16 cellular contexts compared by ENCODE assay signal in genomic region chr10:124066744-124067714, GRCh38. TPM values are rescaled to one million over a fixed set of nuclear protein-coding genes. Genes with fewer than 3 reads are reported as not detected.
DNase-seq lines count a peak whose midpoint lies in the region; ATAC-seq and TF ChIP-seq lines count a peak whose summit lies in the region.
"Had no signal": no experiment of that assay in that cellular context is flagged by ENCODE, and none has a peak within 500 bp of the region (broad histone marks: within the 10 kb centered on the region; RNA-seq: fewer than 3 reads in every experiment).

No MANE protein-coding gene starts in this region.

- H3K36me3 Mint-ChIP-seq in chondrocyte (ENCODE audit: low read depth) (peaks cover 1% of the 10 kb centered on the region), nephron progenitor cell (ENCODE audit: low read depth) (no peaks in the 10 kb centered on the region)
- H3K36me3 Mint-ChIP-seq: stimulated activated naive B cell treated with anti-CD40 and anti-IgM and Interleukin-4, amounts not matched to agents 10 μg/mL and 1 μg/mL and 100 μg/mL, for 72 hours had no signal

- TF ChIP-seq CTCF in NB4 (IDR thresholded peaks at IDR 0.05; ENCODE audit: low read depth, low read length) (no peak), chondrocyte (IDR thresholded peaks at IDR 0.05) (no peak), nephron progenitor cell (IDR thresholded peaks at IDR 0.05) (no peak)

- DNase-seq in CD1c-positive myeloid dendritic cell (ENCODE audit: extremely low spot score) (peak; percentile 87), NB4 (ENCODE audit: low read depth) (peak; percentile 36), chondrocyte (ENCODE audit: low spot score) (no peak), nephron progenitor cell (no peak), cerebellar cortex (ENCODE audit: low spot score) (no peak)
- DNase-seq: activated CD4-positive, alpha-beta T cell treated with anti-CD3 and anti-CD28 coated beads, Interleukin-2, amount 10 ng/mL, durations not matched to agents 24 days and 14 days; activated T-cell treated with anti-CD3 and anti-CD28 coated beads, Interleukin-2, amount 50 U/mL, for 48 hours; effector memory CD4-positive, alpha-beta T cell; gastrocnemius medialis; left colon; NCI-H1092; NCI-H748 treated with DMSO at 0.1 percent for 48 hours; stimulated activated naive B cell treated with anti-CD40 and anti-IgM and Interleukin-4, amounts not matched to agents 10 μg/mL and 1 μg/mL and 100 μg/mL, for 72 hours had no signal

- ATAC-seq in GM18909 (IDR thresholded peaks at IDR 0.05; ENCODE audit: poor library complexity, unreplicated experiment) = no peak
- no peak for ATAC-seq in GM19452 (IDR thresholded peaks at IDR 0.05; ENCODE audit: unreplicated experiment)
- no peak for ATAC-seq in GM21786 (IDR thresholded peaks at IDR 0.05; ENCODE audit: unreplicated experiment)
- ATAC-seq: gastrocnemius medialis; left colon; stimulated activated naive B cell treated with anti-CD40 and anti-IgM and Interleukin-4, amounts not matched to agents 10 μg/mL and 1 μg/mL and 100 μg/mL, for 72 hours had no signal

- no peak for TF ChIP-seq POLR2A in NB4 (IDR thresholded peaks at IDR 0.05; ENCODE audit: extremely low read depth, insufficient read length)

- H3K4me1 Mint-ChIP-seq in chondrocyte (ENCODE audit: low read depth) = peaks cover 54% of the 10 kb centered on the region
- peaks cover 76% of the 10 kb centered on the region for H3K4me1 Mint-ChIP-seq in nephron progenitor cell

- H3K27ac Mint-ChIP-seq in chondrocyte (ENCODE audit: unreplicated experiment) = peak overlapping the region; percentile 38
- H3K27ac Mint-ChIP-seq in nephron progenitor cell = no peak overlapping the region
- H3K27ac Mint-ChIP-seq: activated CD4-positive, alpha-beta T cell treated with anti-CD3 and anti-CD28 coated beads, Interleukin-2, amount 10 ng/mL, durations not matched to agents 24 days and 14 days; stimulated activated naive B cell treated with anti-CD40 and anti-IgM and Interleukin-4, amounts not matched to agents 10 μg/mL and 1 μg/mL and 100 μg/mL, for 72 hours had no signal

- H3K4me3 ChIP-seq in NB4 (ENCODE audit: low read depth, low read length) = no peak overlapping the region
- H3K4me3 ChIP-seq: gastrocnemius medialis had no signal

- H3K4me3 Mint-ChIP-seq in chondrocyte (ENCODE audit: unreplicated experiment) (no peak overlapping the region), nephron progenitor cell (peak overlapping the region; percentile 62)
- H3K4me3 Mint-ChIP-seq: activated CD4-positive, alpha-beta T cell treated with anti-CD3 and anti-CD28 coated beads, Interleukin-2, amount 10 ng/mL, durations not matched to agents 24 days and 14 days; stimulated activated naive B cell treated with anti-CD40 and anti-IgM and Interleukin-4, amounts not matched to agents 10 μg/mL and 1 μg/mL and 100 μg/mL, for 72 hours had no signal

- H3K9me3 Mint-ChIP-seq in chondrocyte (ENCODE audit: low read depth) (no peaks in the 10 kb centered on the region), nephron progenitor cell (no peaks in the 10 kb centered on the region)
- H3K9me3 Mint-ChIP-seq: activated CD4-positive, alpha-beta T cell treated with anti-CD3 and anti-CD28 coated beads, Interleukin-2, amount 10 ng/mL, durations not matched to agents 24 days and 14 days; stimulated activated naive B cell treated with anti-CD40 and anti-IgM and Interleukin-4, amounts not matched to agents 10 μg/mL and 1 μg/mL and 100 μg/mL, for 72 hours had no signal

- H3K27me3 Mint-ChIP-seq in chondrocyte (ENCODE audit: low read depth) (no peaks in the 10 kb centered on the region), nephron progenitor cell (ENCODE audit: low read depth, poor library complexity) (peaks cover 13% of the 10 kb centered on the region)
- H3K27me3 Mint-ChIP-seq: stimulated activated naive B cell treated with anti-CD40 and anti-IgM and Interleukin-4, amounts not matched to agents 10 μg/mL and 1 μg/mL and 100 μg/mL, for 72 hours had no signal

RNA-seq across cellular contexts. Expression of gene CHST15, which starts 26.4 kb away (rescaled TPM):
- total RNA-seq in chondrocyte = 26.1 to 43.8 TPM (median 42.8 TPM) in 3 replicates

Comparison
In these comparisons a context has a peak if more than half of its experiments do, and no peak if none do; other contexts are left out.
1. DNase-seq: peak in CD1c-positive myeloid dendritic cell (single experiment) and NB4 (single experiment); none in chondrocyte (single experiment), nephron progenitor cell (single experiment) and cerebellar cortex (single experiment).